In the genomic region with DNA sequence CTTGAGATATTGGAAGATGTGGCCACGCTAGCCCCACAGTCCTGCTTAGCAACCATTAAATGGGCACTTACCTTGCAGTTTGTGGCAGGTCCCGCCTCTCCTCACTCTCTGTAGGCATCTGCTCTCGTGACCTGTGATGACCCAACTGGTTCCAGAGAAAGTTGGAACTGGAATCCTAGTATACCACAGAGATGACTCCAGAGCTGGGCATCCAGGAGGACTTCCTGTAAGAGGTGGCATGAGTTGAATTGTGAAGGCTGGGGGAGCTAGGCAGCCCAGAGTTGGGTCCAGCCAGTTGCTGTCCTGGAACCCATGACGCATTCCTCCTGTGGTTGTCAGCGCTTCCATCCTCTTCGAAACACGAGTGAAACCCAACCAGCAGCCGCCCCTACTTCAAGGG, we compare ENCODE assay signal across 17 cellular contexts. TPM values are rescaled to one million over a fixed set of nuclear protein-coding genes. Genes with fewer than 3 reads are reported as not detected.
DNase-seq lines count a peak whose midpoint lies in the region; ATAC-seq and TF ChIP-seq lines count a peak whose summit lies in the region.
"Had no signal": no experiment of that assay in that cellular context is flagged by ENCODE, and none has a peak within 500 bp of the region (broad histone marks: within the 10 kb centered on the region; RNA-seq: fewer than 3 reads in every experiment).

No MANE protein-coding gene starts in this region.

- peak overlapping the region in 1 of 5 experiments; percentile 35 for H3K27ac Mint-ChIP-seq in brain
- H3K27ac Mint-ChIP-seq in nephron, result peak overlapping the region in 1 of 3 experiments; percentile 27
- no peak overlapping the region for H3K27ac Mint-ChIP-seq in type B pancreatic cell
- H3K27ac Mint-ChIP-seq in activated CD8-positive, alpha-beta T cell treated with anti-CD3 and anti-CD28 coated beads, Interleukin-2, amount 10 ng/mL, durations not matched to agents 7 days and 5 days, result no peak overlapping the region
- H3K27ac Mint-ChIP-seq: CD4-positive, CD25-positive, alpha-beta regulatory T cell had no signal

- intact Hi-C loops in left cardiac atrium (cut with DNase I) (no loop called here), cardiac septum (cut with DNase I) (loop anchor here (10.0 kb wide), 1 partner anchor 148 kb away; no protein-coding TSS in a partner anchor)

- H3K27me3 Mint-ChIP-seq in brain, result peaks cover 57% of the 10 kb centered on the region
- peaks cover 71% of the 10 kb centered on the region for H3K27me3 Mint-ChIP-seq in nephron (ENCODE audit: low read depth)
- H3K27me3 Mint-ChIP-seq in type B pancreatic cell, result peaks cover 74% of the 10 kb centered on the region
- peaks cover 48% of the 10 kb centered on the region for H3K27me3 Mint-ChIP-seq in activated CD8-positive, alpha-beta T cell treated with anti-CD3 and anti-CD28 coated beads, Interleukin-2, amount 10 ng/mL, durations not matched to agents 7 days and 5 days (ENCODE audit: low read depth)

- CTCF ChIA-PET in activated CD8-positive, alpha-beta T cell treated with anti-CD3 and anti-CD28 coated beads, Interleukin-2, amount 10 ng/mL, durations not matched to agents 7 days and 5 days (lab: Charles Lee), result no interaction called here

- DNase-seq in left cardiac atrium (peak; percentile 6), cardiac septum (ENCODE audit: low spot score) (no peak), type B pancreatic cell (ENCODE audit: extremely low spot score, unreplicated experiment) (no peak)
- no peak for DNase-seq in activated CD8-positive, alpha-beta T cell treated with anti-CD3 and anti-CD28 coated beads, Interleukin-2, amount 10 ng/mL, durations not matched to agents 7 days and 5 days
- DNase-seq: Calu3; CD4-positive, CD25-positive, alpha-beta regulatory T cell; GDM1; MV-4-11; NCI-H1417 treated with DMSO at 0.1 percent for 48 hours; NCI-H2029; NCI-H2171 treated with DMSO at 0.1 percent for 48 hours had no signal

- H3K4me1 Mint-ChIP-seq in brain (peaks cover 15% of the 10 kb centered on the region), nephron (peaks cover 16% of the 10 kb centered on the region), type B pancreatic cell (ENCODE audit: unreplicated experiment) (peaks cover 8% of the 10 kb centered on the region)
- H3K4me1 Mint-ChIP-seq in activated CD8-positive, alpha-beta T cell treated with anti-CD3 and anti-CD28 coated beads, Interleukin-2, amount 10 ng/mL, durations not matched to agents 7 days and 5 days (ENCODE audit: low read depth), result peaks cover 5% of the 10 kb centered on the region

- POLR2A ChIA-PET in activated CD8-positive, alpha-beta T cell treated with anti-CD3 and anti-CD28 coated beads, Interleukin-2, amount 10 ng/mL, durations not matched to agents 7 days and 5 days (lab: Charles Lee), result no interaction called here

- TF ChIP-seq CTCF in brain (conservative IDR thresholded peaks at IDR 0.05) (no peak), nephron (IDR thresholded peaks at IDR 0.05; ENCODE audit: unreplicated experiment in 3 of 3) (no peak), type B pancreatic cell (conservative IDR thresholded peaks at IDR 0.05) (no peak)

- ATAC-seq in left cardiac atrium (no peak), HG03280 (IDR thresholded peaks at IDR 0.05; ENCODE audit: unreplicated experiment) (no peak), HG02798 (IDR thresholded peaks at IDR 0.05; ENCODE audit: poor library complexity, unreplicated experiment) (no peak)
- ATAC-seq in activated CD8-positive, alpha-beta T cell treated with anti-CD3 and anti-CD28 coated beads, Interleukin-2, amount 10 ng/mL, durations not matched to agents 7 days and 5 days, result no peak
- ATAC-seq: HCT116 had no signal

- no peaks in the 10 kb centered on the region for H3K36me3 Mint-ChIP-seq in brain
- H3K36me3 Mint-ChIP-seq in nephron (ENCODE audit: low read depth), result no peaks in the 10 kb centered on the region
- H3K36me3 Mint-ChIP-seq in type B pancreatic cell, result no peaks in the 10 kb centered on the region
- peaks cover 2% of the 10 kb centered on the region for H3K36me3 Mint-ChIP-seq in activated CD8-positive, alpha-beta T cell treated with anti-CD3 and anti-CD28 coated beads, Interleukin-2, amount 10 ng/mL, durations not matched to agents 7 days and 5 days (ENCODE audit: low read depth)
- H3K36me3 Mint-ChIP-seq: CD4-positive, CD25-positive, alpha-beta regulatory T cell had no signal

- H3K9me3 Mint-ChIP-seq in brain (peaks cover 0 to 4% (median 0%) of the 10 kb centered on the region in 5 experiments), nephron (no peaks in the 10 kb centered on the region), type B pancreatic cell (no peaks in the 10 kb centered on the region)
- no peaks in the 10 kb centered on the region for H3K9me3 Mint-ChIP-seq in activated CD8-positive, alpha-beta T cell treated with anti-CD3 and anti-CD28 coated beads, Interleukin-2, amount 10 ng/mL, durations not matched to agents 7 days and 5 days (ENCODE audit: insufficient read depth)

- peak overlapping the region; percentile 73 to 80 (median 75) for H3K4me3 Mint-ChIP-seq in brain
- peak overlapping the region; percentile 80 to 83 (median 82) for H3K4me3 Mint-ChIP-seq in nephron
- H3K4me3 Mint-ChIP-seq in type B pancreatic cell, result peak overlapping the region; percentile 80
- no peak overlapping the region for H3K4me3 Mint-ChIP-seq in activated CD8-positive, alpha-beta T cell treated with anti-CD3 and anti-CD28 coated beads, Interleukin-2, amount 10 ng/mL, durations not matched to agents 7 days and 5 days

RNA-seq across cellular contexts. Expression of a gene that starts 1.6 kb away (rescaled TPM):
- total RNA-seq in left cardiac atrium (10 to 100 TPM; 15.0 to 22.7 TPM), cardiac septum (5.9 TPM), type B pancreatic cell (ENCODE audit: low replicate concordance) (7.7 and 9.2 TPM in 2 replicates)
- 2.2 TPM for polyA plus RNA-seq in brain (ENCODE audit: insufficient read depth, low read depth, low replicate concordance)
- not detected for total RNA-seq in activated CD8-positive, alpha-beta T cell treated with anti-CD3 and anti-CD28 coated beads, Interleukin-2, amount 10 ng/mL, durations not matched to agents 7 days and 5 days
- total RNA-seq: Calu3; CD4-positive, CD25-positive, alpha-beta regulatory T cell; NCI-H460 had no signal
